ENCODE assay signal across 12 cellular contexts in genomic region chr18:23302852-23303527, GRCh38.
DNase-seq lines count a peak whose midpoint lies in the region; ATAC-seq, FAIRE-seq and TF ChIP-seq lines count a peak whose summit lies in the region.
"Had no signal": no experiment of that assay in that cellular context is flagged by ENCODE, and none has a peak within 500 bp of the region (broad histone marks: within the 10 kb centered on the region; RNA-seq: fewer than 3 reads in every experiment).

No MANE protein-coding gene starts in this region.

- in situ Hi-C loops in GM23248 (cut with MboI) = no loop called here

- TF ChIP-seq CTCF in astrocyte (IDR thresholded peaks at IDR 0.05; ENCODE audit: insufficient read depth, low read depth, low read length) (no peak), sigmoid colon (IDR thresholded peaks at IDR 0.05) (no peak)

- FAIRE-seq in astrocyte (lab: Jason Lieb, UNC) = peak; percentile 99

- H3K9ac ChIP-seq in GM23248 = peak overlapping the region; percentile 69
- peak overlapping the region; percentile 62 for H3K9ac ChIP-seq in astrocyte (ENCODE audit: low read length)

- peak; percentile 89 for DNase-seq in GM23248
- DNase-seq in astrocyte (ENCODE audit: low read depth) = peak; percentile 98
- DNase-seq in glomerular endothelial cell (ENCODE audit: extremely low read depth, low read depth, low spot score) = peak; percentile 95
- no peak for DNase-seq in sigmoid colon
- DNase-seq: activated T-cell treated with anti-CD3 and anti-CD28 coated beads for 4 hours, cerebellar nuclear complex, NCI-H69, T-helper 17 cell had no signal

- H3K9me3 ChIP-seq in GM23248 (ENCODE audit: low read depth) (no peaks in the 10 kb centered on the region), astrocyte (ENCODE audit: insufficient read depth, low read depth, low read length) (no peaks in the 10 kb centered on the region), sigmoid colon (no peaks in the 10 kb centered on the region)

- no peak for ATAC-seq in HG02884 (IDR thresholded peaks at IDR 0.05; ENCODE audit: unreplicated experiment)
- ATAC-seq in HG03342 (IDR thresholded peaks at IDR 0.05; ENCODE audit: unreplicated experiment) = no peak
- no peak for ATAC-seq in GM19324 (IDR thresholded peaks at IDR 0.05; ENCODE audit: low FRiP score, unreplicated experiment)
- ATAC-seq: T-helper 17 cell had no signal

- no peak overlapping the region for H3K4me3 Mint-ChIP-seq in astrocyte (ENCODE audit: unreplicated experiment)
- H3K4me3 Mint-ChIP-seq: T-helper 17 cell had no signal

- H3K27ac Mint-ChIP-seq in astrocyte (ENCODE audit: unreplicated experiment) = peak overlapping the region; percentile 97
- H3K27ac Mint-ChIP-seq: T-helper 17 cell had no signal

- H3K27me3 ChIP-seq in GM23248 (replicated peaks; ENCODE audit: insufficient read depth) (no peaks in the 10 kb centered on the region), astrocyte (ENCODE audit: insufficient read depth, low read length) (no peaks in the 10 kb centered on the region), sigmoid colon (no peaks in the 10 kb centered on the region)

- H2AFZ ChIP-seq in GM23248 (peak overlapping the region; percentile 54), astrocyte (ENCODE audit: low read depth, low read length) (peak overlapping the region; percentile 22)

- H3F3A ChIP-seq in GM23248 (ENCODE audit: insufficient read depth) = peaks cover 27% of the 10 kb centered on the region

- no peak for TF ChIP-seq POLR2A in sigmoid colon (IDR thresholded peaks at IDR 0.05)

- H3K79me2 ChIP-seq in GM23248 (ENCODE audit: insufficient read depth) = no peaks in the 10 kb centered on the region
- H3K79me2 ChIP-seq in astrocyte (ENCODE audit: insufficient read depth, low read length) = no peaks in the 10 kb centered on the region

- 10 to 13% methylated on average over 8 of the region's 8 CpGs for WGBS in GM23248 (ENCODE audit: low coverage in 1 of 2, low lambda C conversion rate in 2 of 2, missing lambda C conversion rate in 2 of 2), 2 experiments
- WGBS in sigmoid colon, 2 donors = 83 to 91% methylated on average over 8 of the region's 8 CpGs

- no peaks in the 10 kb centered on the region for H3K9me2 ChIP-seq in GM23248 (ENCODE audit: insufficient read depth)

- TF ChIP-seq EP300 in sigmoid colon (IDR thresholded peaks at IDR 0.05) = no peak

- H3K4me1 ChIP-seq in GM23248 (ENCODE audit: insufficient read depth) (peaks cover 32% of the 10 kb centered on the region), astrocyte (ENCODE audit: insufficient read depth, low read length) (peaks cover 33% of the 10 kb centered on the region), sigmoid colon (no peaks in the 10 kb centered on the region)

- peaks cover 1% of the 10 kb centered on the region for H3K36me3 Mint-ChIP-seq in astrocyte (ENCODE audit: low read depth, unreplicated experiment)

- H3K27ac ChIP-seq in GM23248 (peak overlapping the region; percentile 94), astrocyte (ENCODE audit: low read depth, low read length) (peak overlapping the region; percentile 84), skin epidermis (peak overlapping the region in 11 of 21 experiments; percentile 15 to 81 (median 61)), sigmoid colon (no peak overlapping the region)

- peaks cover 1% of the 10 kb centered on the region for H3K9me3 Mint-ChIP-seq in astrocyte (ENCODE audit: unreplicated experiment)

- H4K20me1 ChIP-seq in GM23248 (ENCODE audit: insufficient read depth) (no peaks in the 10 kb centered on the region), astrocyte (ENCODE audit: insufficient read depth, low read length) (no peaks in the 10 kb centered on the region)

- no peaks in the 10 kb centered on the region for H3K27me3 Mint-ChIP-seq in astrocyte (ENCODE audit: low read depth, unreplicated experiment)
- H3K27me3 Mint-ChIP-seq: T-helper 17 cell had no signal

- no peaks in the 10 kb centered on the region for H3K36me3 ChIP-seq in GM23248 (ENCODE audit: low read depth)
- H3K36me3 ChIP-seq in astrocyte (ENCODE audit: insufficient read depth, low read length) = no peaks in the 10 kb centered on the region
- H3K36me3 ChIP-seq in sigmoid colon = no peaks in the 10 kb centered on the region

- H3K4me3 ChIP-seq in GM23248 = 0 out of 2 replicates have a peak overlapping the region, but pooled peaks have one; percentile 23
- no peak overlapping the region for H3K4me3 ChIP-seq in astrocyte (ENCODE audit: insufficient read depth, low read depth, low read length)
- no peak overlapping the region for H3K4me3 ChIP-seq in skin epidermis
- no peak overlapping the region for H3K4me3 ChIP-seq in sigmoid colon

- peak overlapping the region; percentile 78 for H3K4me2 ChIP-seq in GM23248 (ENCODE audit: unreplicated experiment)
- H3K4me2 ChIP-seq in astrocyte (ENCODE audit: low read length) = peak overlapping the region; percentile 55

- intact Hi-C loops in sigmoid colon (cut with DNase I) = no loop called here

- peaks cover 25% of the 10 kb centered on the region for H3K4me1 Mint-ChIP-seq in astrocyte (ENCODE audit: low read depth, unreplicated experiment)

Comparison
In these comparisons a context has a peak if more than half of its experiments do, and no peak if none do; other contexts are left out.
1. H3K27ac ChIP-seq: peak in GM23248 (single experiment), astrocyte (single experiment) and skin epidermis (11 of 21); none in sigmoid colon (0 of 4).